1 cellular context compared by ENCODE assay signal in the genomic region with DNA sequence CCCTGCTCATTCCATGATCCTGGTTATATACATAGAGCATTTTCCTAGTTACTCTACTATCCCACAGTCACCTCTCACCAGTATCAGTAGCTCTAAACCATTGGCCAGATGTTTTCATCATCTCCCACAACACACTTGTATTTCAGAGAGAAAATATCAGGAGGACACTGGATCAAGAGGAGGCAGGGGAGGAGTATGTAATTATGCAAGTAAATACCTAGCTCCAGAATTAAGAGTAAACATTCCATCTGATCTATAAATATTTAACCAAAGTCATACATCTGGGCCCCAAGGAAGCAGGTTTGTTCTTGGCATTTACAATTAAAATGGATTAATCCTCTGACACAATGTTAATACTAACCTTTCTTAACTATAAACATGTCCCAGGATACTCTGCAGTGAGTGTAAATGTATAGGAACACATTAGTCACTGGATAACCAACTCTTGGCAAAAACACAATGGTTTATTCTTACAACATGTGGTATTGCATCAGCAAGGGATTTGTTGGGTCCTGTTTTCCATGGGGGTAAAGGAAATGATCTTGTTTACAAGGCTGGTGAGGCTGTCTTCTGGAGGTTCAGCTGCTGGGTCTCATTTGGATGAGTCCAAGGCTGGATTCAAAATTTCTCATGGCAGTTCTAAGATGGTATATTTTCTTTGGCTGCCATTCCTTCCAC.
A peak's percentile ranks its signal among the peaks of the same experiment; 100 is the strongest.
TF ChIP-seq lines count a peak whose summit lies in the region.

No MANE protein-coding gene starts in this region.

TF ChIP-seq in HepG2, 621 proteins besides CTCF, POLR2A, EP300 and RAD21 (continued from another document):
- peak; percentile 45; the same call in 1 of the 2 replicates for TF ChIP-seq THAP11 (CRISPR knock-in tag; IDR thresholded peaks at IDR 0.05)
- no peak for TF ChIP-seq PLRG1 (conservative IDR thresholded peaks at IDR 0.05)
- no peak for TF ChIP-seq ZNF510 (CRISPR knock-in tag; IDR thresholded peaks at IDR 0.05; ENCODE audit: low read depth)
- TF ChIP-seq, protein P1, sequence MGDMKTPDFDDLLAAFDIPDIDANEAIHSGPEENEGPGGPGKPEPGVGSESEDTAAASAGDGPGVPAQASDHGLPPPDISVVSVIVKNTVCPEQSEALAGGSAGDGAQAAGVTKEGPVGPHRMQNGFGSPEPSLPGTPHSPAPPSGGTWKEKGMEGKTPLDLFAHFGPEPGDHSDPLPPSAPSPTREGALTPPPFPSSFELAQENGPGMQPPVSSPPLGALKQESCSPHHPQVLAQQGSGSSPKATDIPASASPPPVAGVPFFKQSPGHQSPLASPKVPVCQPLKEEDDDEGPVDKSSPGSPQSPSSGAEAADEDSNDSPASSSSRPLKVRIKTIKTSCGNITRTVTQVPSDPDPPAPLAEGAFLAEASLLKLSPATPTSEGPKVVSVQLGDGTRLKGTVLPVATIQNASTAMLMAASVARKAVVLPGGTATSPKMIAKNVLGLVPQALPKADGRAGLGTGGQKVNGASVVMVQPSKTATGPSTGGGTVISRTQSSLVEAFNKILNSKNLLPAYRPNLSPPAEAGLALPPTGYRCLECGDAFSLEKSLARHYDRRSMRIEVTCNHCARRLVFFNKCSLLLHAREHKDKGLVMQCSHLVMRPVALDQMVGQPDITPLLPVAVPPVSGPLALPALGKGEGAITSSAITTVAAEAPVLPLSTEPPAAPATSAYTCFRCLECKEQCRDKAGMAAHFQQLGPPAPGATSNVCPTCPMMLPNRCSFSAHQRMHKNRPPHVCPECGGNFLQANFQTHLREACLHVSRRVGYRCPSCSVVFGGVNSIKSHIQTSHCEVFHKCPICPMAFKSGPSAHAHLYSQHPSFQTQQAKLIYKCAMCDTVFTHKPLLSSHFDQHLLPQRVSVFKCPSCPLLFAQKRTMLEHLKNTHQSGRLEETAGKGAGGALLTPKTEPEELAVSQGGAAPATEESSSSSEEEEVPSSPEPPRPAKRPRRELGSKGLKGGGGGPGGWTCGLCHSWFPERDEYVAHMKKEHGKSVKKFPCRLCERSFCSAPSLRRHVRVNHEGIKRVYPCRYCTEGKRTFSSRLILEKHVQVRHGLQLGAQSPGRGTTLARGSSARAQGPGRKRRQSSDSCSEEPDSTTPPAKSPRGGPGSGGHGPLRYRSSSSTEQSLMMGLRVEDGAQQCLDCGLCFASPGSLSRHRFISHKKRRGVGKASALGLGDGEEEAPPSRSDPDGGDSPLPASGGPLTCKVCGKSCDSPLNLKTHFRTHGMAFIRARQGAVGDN (CRISPR knock-in tag; IDR thresholded peaks at IDR 0.05): no peak
- no peak for TF ChIP-seq PAWR (CRISPR knock-in tag; IDR thresholded peaks at IDR 0.05; ENCODE audit: borderline replicate concordance)
- no peak for TF ChIP-seq SNRNP70 (IDR thresholded peaks at IDR 0.05; ENCODE audit: low read depth, low read length)
- TF ChIP-seq ZMYM4 (CRISPR knock-in tag; IDR thresholded peaks at IDR 0.05): peak; percentile 45; the same call in 1 of the 2 replicates
- no peak for TF ChIP-seq ZNF678 (CRISPR knock-in tag; IDR thresholded peaks at IDR 0.05)
- no peak for TF ChIP-seq PAF1 (CRISPR knock-in tag; IDR thresholded peaks at IDR 0.05)
- peak; percentile 60 for TF ChIP-seq NFIC (IDR thresholded peaks at IDR 0.05; ENCODE audit: low read length)
- no peak for TF ChIP-seq BORCS8-MEF2B (CRISPR knock-in tag; IDR thresholded peaks at IDR 0.05)
- no peak for TF ChIP-seq NFE2L2 (IDR thresholded peaks at IDR 0.05; ENCODE audit: low read length)
- TF ChIP-seq KLF16 (CRISPR knock-in tag; IDR thresholded peaks at IDR 0.05): peak in 1 of 2 experiments; percentile 56; a peak in 1 of 4 replicates
- TF ChIP-seq NCOA2 (CRISPR knock-in tag; IDR thresholded peaks at IDR 0.05): peak; percentile 80; the same call in 1 of the 2 replicates
- TF ChIP-seq, protein P2, sequence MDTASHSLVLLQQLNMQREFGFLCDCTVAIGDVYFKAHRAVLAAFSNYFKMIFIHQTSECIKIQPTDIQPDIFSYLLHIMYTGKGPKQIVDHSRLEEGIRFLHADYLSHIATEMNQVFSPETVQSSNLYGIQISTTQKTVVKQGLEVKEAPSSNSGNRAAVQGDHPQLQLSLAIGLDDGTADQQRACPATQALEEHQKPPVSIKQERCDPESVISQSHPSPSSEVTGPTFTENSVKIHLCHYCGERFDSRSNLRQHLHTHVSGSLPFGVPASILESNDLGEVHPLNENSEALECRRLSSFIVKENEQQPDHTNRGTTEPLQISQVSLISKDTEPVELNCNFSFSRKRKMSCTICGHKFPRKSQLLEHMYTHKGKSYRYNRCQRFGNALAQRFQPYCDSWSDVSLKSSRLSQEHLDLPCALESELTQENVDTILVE (CRISPR knock-in tag; IDR thresholded peaks at IDR 0.05): peak; percentile 22; the same call in 1 of the 2 replicates
TF ChIP-seq in HepG2: peak in this region for 48.
